In the genomic region with DNA sequence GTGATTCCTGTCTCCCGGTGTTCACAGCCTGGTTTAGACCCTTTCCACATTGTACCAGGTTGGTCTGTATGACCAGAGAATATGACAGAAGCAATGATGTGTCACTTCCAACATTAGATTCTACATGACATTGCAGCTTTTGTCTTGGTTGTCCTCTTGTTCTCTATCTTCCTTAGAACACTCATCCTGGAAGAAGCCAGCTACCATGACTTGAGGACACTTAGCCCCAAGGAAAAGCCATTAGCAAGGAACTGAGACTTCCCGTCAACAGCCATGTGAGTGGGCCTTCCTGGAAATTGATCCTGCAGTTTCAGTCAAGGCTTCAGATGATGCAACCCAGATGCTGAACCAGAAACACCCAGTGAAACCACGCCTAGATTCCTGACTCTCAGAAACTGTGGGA, we compare ENCODE assay signal across 14 cellular contexts.
DNase-seq lines count a peak whose midpoint lies in the region; ATAC-seq and TF ChIP-seq lines count a peak whose summit lies in the region.
"Had no signal": no experiment of that assay in that cellular context is flagged by ENCODE, and none has a peak within 500 bp of the region (broad histone marks: within the 10 kb centered on the region; RNA-seq: fewer than 3 reads in every experiment).

No MANE protein-coding gene starts in this region.

- H3K27me3 ChIP-seq in A673 (replicated peaks; ENCODE audit: insufficient read depth, low read depth, low read length, poor library complexity): no peaks in the 10 kb centered on the region
- H3K27me3 ChIP-seq in brain microvascular endothelial cell (replicated peaks): no peaks in the 10 kb centered on the region
- H3K27me3 ChIP-seq: BLaER1, pancreas, tibial nerve had no signal

- H3K27ac ChIP-seq in A673 (ENCODE audit: low read depth, low read length, poor library complexity, severe bottlenecking) (peak overlapping the region; percentile 57), brain microvascular endothelial cell (no peak overlapping the region)
- H3K27ac ChIP-seq: BLaER1, pancreas, tibial nerve had no signal

- peak; percentile 49 for DNase-seq in A673 (ENCODE audit: low spot score)
- DNase-seq in HFF-Myc (ENCODE audit: extremely low read depth, low read depth): peak; percentile 54
- DNase-seq in brain microvascular endothelial cell: peak; percentile 37
- DNase-seq in islet precursor cell: peak; percentile 78
- DNase-seq in T-helper 17 cell: no peak
- no peak for DNase-seq in NCI-H1417 treated with DMSO at 0.1 percent for 48 hours (lab: John Stamatoyannopoulos, UW)
- DNase-seq in cerebellar nuclear complex (lab: John Stamatoyannopoulos, UW): no peak
- DNase-seq in GM10266 (ENCODE audit: extremely low spot score): no peak
- DNase-seq: activated CD4-positive, alpha-beta T cell treated with anti-CD3 and anti-CD28 coated beads, Interleukin-2, amount 10 ng/mL, durations not matched to agents 7 days and 5 days; activated naive CD4-positive, alpha-beta T cell treated with Interleukin-2 at 50 U/mL for 16 hours; effector memory CD8-positive, alpha-beta T cell; pancreas had no signal

- no peaks in the 10 kb centered on the region for H3K4me1 Mint-ChIP-seq in T-helper 17 cell
- H3K4me1 Mint-ChIP-seq: activated CD4-positive, alpha-beta T cell treated with anti-CD3 and anti-CD28 coated beads, Interleukin-2, amount 10 ng/mL, durations not matched to agents 7 days and 5 days had no signal

- BruUV-seq in A673 (replicated peaks; lab: Mats Ljungman, UMichigan): no TSS peak

- ATAC-seq in T-helper 17 cell: no peak
- ATAC-seq: effector memory CD8-positive, alpha-beta T cell had no signal

- H3K27ac Mint-ChIP-seq in T-helper 17 cell: no peak overlapping the region
- H3K27ac Mint-ChIP-seq: activated CD4-positive, alpha-beta T cell treated with anti-CD3 and anti-CD28 coated beads, Interleukin-2, amount 10 ng/mL, durations not matched to agents 7 days and 5 days; effector memory CD8-positive, alpha-beta T cell had no signal

- H3K4me3 ChIP-seq in A673 (ENCODE audit: low read depth, low read length, poor library complexity, severe bottlenecking) (no peak overlapping the region), HFF-Myc (replicated peaks; ENCODE audit: low read depth, low read length) (no peak overlapping the region), brain microvascular endothelial cell (ENCODE audit: low read depth, low read length) (no peak overlapping the region)
- H3K4me3 ChIP-seq: BLaER1, pancreas, tibial nerve had no signal

- CTCF ChIA-PET in A673 (lab: Charles Lee): no interaction called here

- H3K36me3 Mint-ChIP-seq in T-helper 17 cell (ENCODE audit: low read depth): no peaks in the 10 kb centered on the region

- H3K9me3 ChIP-seq in A673 (ENCODE audit: low read depth, low read length, poor library complexity, severe bottlenecking) (no peaks in the 10 kb centered on the region), T-helper 17 cell (ENCODE audit: control insufficient read depth, low read length, poor library complexity, severe bottlenecking) (no peaks in the 10 kb centered on the region)
- H3K9me3 ChIP-seq: BLaER1, pancreas, tibial nerve had no signal

- in situ Hi-C loops in brain microvascular endothelial cell (cut with HindIII; ENCODE audit: low pct_ligation_motif_present, low sequenced_read_pairs): no loop called here

- H3K4me1 ChIP-seq in A673 (ENCODE audit: insufficient read depth, low read length, poor library complexity, severe bottlenecking): peaks cover 34% of the 10 kb centered on the region
- H3K4me1 ChIP-seq: BLaER1, pancreas had no signal

- TF ChIP-seq CTCF in A673 (conservative IDR thresholded peaks at IDR 0.05; ENCODE audit: low read depth, low read length) (no peak), HFF-Myc (IDR thresholded peaks at IDR 0.05; ENCODE audit: low read depth, low read length, missing control alignments) (no peak), brain microvascular endothelial cell (IDR thresholded peaks at IDR 0.05; ENCODE audit: low read depth, low read length, missing control alignments) (no peak), GM10266 (IDR thresholded peaks at IDR 0.05; ENCODE audit: control insufficient read depth, insufficient read depth, low read depth, missing control alignments) (no peak)

- H3K27me3 Mint-ChIP-seq in T-helper 17 cell: peaks cover 47% of the 10 kb centered on the region

- POLR2A ChIA-PET in A673 (lab: Charles Lee; ENCODE audit: low non-redundant PET): no interaction called here

- H3K36me3 ChIP-seq in A673 (ENCODE audit: insufficient read depth, low read length, poor library complexity, severe bottlenecking) (no peaks in the 10 kb centered on the region), brain microvascular endothelial cell (replicated peaks) (no peaks in the 10 kb centered on the region)
- H3K36me3 ChIP-seq: BLaER1, pancreas, tibial nerve had no signal

- intact Hi-C loops in A673 (cut with micrococcal nuclease; ENCODE audit: unreplicated experiment): no loop called here

- no peak overlapping the region for H3K4me3 Mint-ChIP-seq in T-helper 17 cell
- H3K4me3 Mint-ChIP-seq: activated CD4-positive, alpha-beta T cell treated with anti-CD3 and anti-CD28 coated beads, Interleukin-2, amount 10 ng/mL, durations not matched to agents 7 days and 5 days; effector memory CD8-positive, alpha-beta T cell had no signal

Comparison
In these comparisons a context has a peak if more than half of its experiments do, and no peak if none do; other contexts are left out.
1. DNase-seq: peak in A673 (single experiment), HFF-Myc (single experiment), brain microvascular endothelial cell (single experiment) and islet precursor cell (single experiment); none in T-helper 17 cell (0 of 3), NCI-H1417 treated with DMSO at 0.1 percent for 48 hours (single experiment), cerebellar nuclear complex (0 of 2) and GM10266 (single experiment).